ENCODE assay signal across 1 cellular context in genomic region chr3:192818126-192818525, GRCh38.
TF ChIP-seq lines count a peak whose summit lies in the region.

No MANE protein-coding gene starts in this region.

TF ChIP-seq in HCT116, 20 proteins besides CTCF, POLR2A, EP300 and RAD21 (continued from another document):
- TF ChIP-seq, protein P1, sequence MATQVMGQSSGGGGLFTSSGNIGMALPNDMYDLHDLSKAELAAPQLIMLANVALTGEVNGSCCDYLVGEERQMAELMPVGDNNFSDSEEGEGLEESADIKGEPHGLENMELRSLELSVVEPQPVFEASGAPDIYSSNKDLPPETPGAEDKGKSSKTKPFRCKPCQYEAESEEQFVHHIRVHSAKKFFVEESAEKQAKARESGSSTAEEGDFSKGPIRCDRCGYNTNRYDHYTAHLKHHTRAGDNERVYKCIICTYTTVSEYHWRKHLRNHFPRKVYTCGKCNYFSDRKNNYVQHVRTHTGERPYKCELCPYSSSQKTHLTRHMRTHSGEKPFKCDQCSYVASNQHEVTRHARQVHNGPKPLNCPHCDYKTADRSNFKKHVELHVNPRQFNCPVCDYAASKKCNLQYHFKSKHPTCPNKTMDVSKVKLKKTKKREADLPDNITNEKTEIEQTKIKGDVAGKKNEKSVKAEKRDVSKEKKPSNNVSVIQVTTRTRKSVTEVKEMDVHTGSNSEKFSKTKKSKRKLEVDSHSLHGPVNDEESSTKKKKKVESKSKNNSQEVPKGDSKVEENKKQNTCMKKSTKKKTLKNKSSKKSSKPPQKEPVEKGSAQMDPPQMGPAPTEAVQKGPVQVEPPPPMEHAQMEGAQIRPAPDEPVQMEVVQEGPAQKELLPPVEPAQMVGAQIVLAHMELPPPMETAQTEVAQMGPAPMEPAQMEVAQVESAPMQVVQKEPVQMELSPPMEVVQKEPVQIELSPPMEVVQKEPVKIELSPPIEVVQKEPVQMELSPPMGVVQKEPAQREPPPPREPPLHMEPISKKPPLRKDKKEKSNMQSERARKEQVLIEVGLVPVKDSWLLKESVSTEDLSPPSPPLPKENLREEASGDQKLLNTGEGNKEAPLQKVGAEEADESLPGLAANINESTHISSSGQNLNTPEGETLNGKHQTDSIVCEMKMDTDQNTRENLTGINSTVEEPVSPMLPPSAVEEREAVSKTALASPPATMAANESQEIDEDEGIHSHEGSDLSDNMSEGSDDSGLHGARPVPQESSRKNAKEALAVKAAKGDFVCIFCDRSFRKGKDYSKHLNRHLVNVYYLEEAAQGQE (IDR thresholded peaks at IDR 0.05; ENCODE audit: low read depth) = no peak
